14 cellular contexts compared by ENCODE assay signal in the genomic region with DNA sequence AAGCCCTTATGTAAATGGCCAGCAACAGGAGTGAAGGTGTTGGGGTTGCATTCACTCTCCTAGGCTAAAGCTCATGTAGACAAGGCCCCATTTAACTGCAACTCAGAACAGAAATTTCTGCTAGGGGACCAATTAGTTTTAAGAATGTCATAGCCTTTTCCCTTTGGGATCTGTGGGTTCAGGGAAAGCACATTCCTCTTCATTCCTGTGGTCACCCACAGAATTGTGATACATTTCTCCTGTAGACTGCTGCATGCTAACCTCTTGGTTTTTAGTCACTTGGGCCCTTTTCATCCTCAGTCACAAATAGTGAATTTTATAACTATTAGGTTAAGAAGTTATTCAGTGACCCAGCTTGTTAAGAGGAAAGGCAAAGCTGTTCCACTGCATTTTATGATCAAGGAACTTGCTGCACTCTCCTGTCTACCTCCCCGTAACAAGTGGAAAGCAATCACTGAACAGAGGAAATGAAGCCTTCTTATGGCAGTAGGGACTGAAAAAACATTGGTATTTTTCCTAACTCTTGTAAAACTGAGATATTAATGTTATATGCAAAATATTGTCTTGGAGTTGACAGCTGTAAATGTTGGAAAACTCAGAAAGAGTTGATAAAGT.
DNase-seq lines count a peak whose midpoint lies in the region; ATAC-seq and TF ChIP-seq lines count a peak whose summit lies in the region.
"Had no signal": no experiment of that assay in that cellular context is flagged by ENCODE, and none has a peak within 500 bp of the region (broad histone marks: within the 10 kb centered on the region; RNA-seq: fewer than 3 reads in every experiment).

No MANE protein-coding gene starts in this region.

- no peak overlapping the region for H3K27ac ChIP-seq in body of pancreas
- H3K27ac ChIP-seq: upper lobe of left lung had no signal

- H3K36me3 ChIP-seq in body of pancreas (replicated peaks in 1 of 2; ENCODE audit: insufficient read depth in 1 of 2, low read depth in 2 of 2) = no peaks in the 10 kb centered on the region
- H3K36me3 ChIP-seq: upper lobe of left lung had no signal

- CTCF ChIA-PET in AG04449 (lab: Yijun Ruan, JAX) = interaction anchor here (1.5 kb wide), 1 partner anchor 15 kb away, joined by 6 read pairs; no protein-coding TSS in a partner anchor

- WGBS in body of pancreas, 2 donors = 94 to 95% methylated on average over 1 of the region's 1 CpG

- intact Hi-C loops in body of pancreas (cut with DNase I) = no loop called here

- no peak overlapping the region for H3K4me3 ChIP-seq in AG04449 (ENCODE audit: low read depth, low read length)
- no peak overlapping the region for H3K4me3 ChIP-seq in body of pancreas
- H3K4me3 ChIP-seq: upper lobe of left lung had no signal

- peaks cover 8% of the 10 kb centered on the region for H3K4me1 ChIP-seq in body of pancreas

- POLR2A ChIA-PET in AG04449 (lab: Yijun Ruan, JAX) = no interaction called here

- DNase-seq in AG04449 (ENCODE audit: low read depth, low spot score) (peak; percentile 81), HS-5 (ENCODE audit: low read depth) (peak; percentile 54), body of pancreas (no peak), left kidney (ENCODE audit: low read depth, low spot score) (peak; percentile 34)
- DNase-seq: activated T-cell treated with anti-CD3 and anti-CD28 coated beads, Interleukin-2, amount 50 U/mL, for 72 hours; AML-193; erythroblast; immature natural killer cell; NCI-H1694; upper lobe of left lung had no signal

- no peaks in the 10 kb centered on the region for H3K9me3 ChIP-seq in body of pancreas
- H3K9me3 ChIP-seq: upper lobe of left lung had no signal

- no peak for TF ChIP-seq CTCF in AG04449 (IDR thresholded peaks at IDR 0.05; ENCODE audit: insufficient read depth, low read length, missing control alignments)
- no peak for TF ChIP-seq CTCF in body of pancreas (IDR thresholded peaks at IDR 0.05)

- ATAC-seq in body of pancreas (peak; percentile 47), HG03354 (IDR thresholded peaks at IDR 0.05; ENCODE audit: poor library complexity, severe bottlenecking, unreplicated experiment) (no peak), GM18868 (IDR thresholded peaks at IDR 0.05; ENCODE audit: unreplicated experiment) (no peak), HG03280 (IDR thresholded peaks at IDR 0.05; ENCODE audit: unreplicated experiment) (no peak), HG02678 (IDR thresholded peaks at IDR 0.05; ENCODE audit: unreplicated experiment) (no peak)
- ATAC-seq: activated T-cell treated with anti-CD3 and anti-CD28 coated beads, Interleukin-2, amount 50 U/mL, for 72 hours had no signal

- no peak for TF ChIP-seq POLR2A in body of pancreas (IDR thresholded peaks at IDR 0.05)

- no peaks in the 10 kb centered on the region for H3K27me3 ChIP-seq in body of pancreas
- H3K27me3 ChIP-seq: upper lobe of left lung had no signal

Comparison
In these comparisons a context has a peak if more than half of its experiments do, and no peak if none do; other contexts are left out.
1. DNase-seq: peak in AG04449 (single experiment), HS-5 (single experiment) and left kidney (single experiment); none in body of pancreas (0 of 4).